In genomic region chr5:72234898-72235297, GRCh38 we compare ENCODE assay signal across 15 cellular contexts.
A peak's percentile ranks its signal among the peaks of the same experiment; 100 is the strongest.
DNase-seq lines count a peak whose midpoint lies in the region; ATAC-seq and TF ChIP-seq lines count a peak whose summit lies in the region.
"Had no signal": no experiment of that assay in that cellular context is flagged by ENCODE, and none has a peak within 500 bp of the region (broad histone marks: within the 10 kb centered on the region; RNA-seq: fewer than 3 reads in every experiment).

No MANE protein-coding gene starts in this region.

- no peak for DNase-seq in ascending aorta (ENCODE audit: low spot score in 2 of 2)
- no peak for DNase-seq in mesendoderm
- no peak for DNase-seq in hepatocyte (ENCODE audit: low spot score)
- DNase-seq in NCI-H2107 treated with DMSO at 0.1 percent for 48 hours (lab: John Stamatoyannopoulos, UW; ENCODE audit: unreplicated experiment) = no peak
- DNase-seq: anterior cingulate cortex, COR-L47, cortex of kidney, heart left ventricle, NCI-H146, pancreas had no signal

- H3K4me1 ChIP-seq in BLaER1 treated with 17β-estradiol and CSF1 and Interleukin-3, amounts not matched to agents 10 nM and 100 nM = peaks cover 14 to 36% (median 22%) of the 10 kb centered on the region in 10 experiments
- H3K4me1 ChIP-seq in KMS-11 (ENCODE audit: low read depth, poor library complexity, severe bottlenecking) = peaks cover 40% of the 10 kb centered on the region
- peaks cover 0 to 23% of the 10 kb centered on the region in 2 donors for H3K4me1 ChIP-seq in ascending aorta
- H3K4me1 ChIP-seq in mesendoderm (ENCODE audit: control insufficient read depth, low read depth, low read length) = no peaks in the 10 kb centered on the region
- no peaks in the 10 kb centered on the region for H3K4me1 ChIP-seq in hepatocyte (ENCODE audit: insufficient read depth)
- H3K4me1 ChIP-seq: pancreas had no signal

- H3K9me2 ChIP-seq in hepatocyte (replicated peaks; ENCODE audit: insufficient read depth) = no peaks in the 10 kb centered on the region

- H2BK120ac ChIP-seq in mesendoderm (ENCODE audit: low read depth, low read length) = no peak overlapping the region

- no peak overlapping the region for H2AFZ ChIP-seq in KMS-11 (ENCODE audit: low read depth)
- H2AFZ ChIP-seq in hepatocyte = no peak overlapping the region

- no peak overlapping the region for H4K5ac ChIP-seq in mesendoderm (ENCODE audit: low read length)

- no peaks in the 10 kb centered on the region for H3K79me2 ChIP-seq in KMS-11 (ENCODE audit: insufficient read depth, low read depth)
- no peaks in the 10 kb centered on the region for H3K79me2 ChIP-seq in mesendoderm (ENCODE audit: control insufficient read depth, insufficient read depth, low read length)
- peaks cover 3% of the 10 kb centered on the region for H3K79me2 ChIP-seq in hepatocyte

- H2BK15ac ChIP-seq in mesendoderm (replicated peaks; ENCODE audit: low read depth) = no peak overlapping the region

- no peak for ATAC-seq in HG02678 (IDR thresholded peaks at IDR 0.05; ENCODE audit: unreplicated experiment)
- ATAC-seq in HG03354 (IDR thresholded peaks at IDR 0.05; ENCODE audit: poor library complexity, severe bottlenecking, unreplicated experiment) = no peak

- H3K27ac ChIP-seq in BLaER1 treated with 17β-estradiol and CSF1 and Interleukin-3, amounts not matched to agents 10 nM and 100 nM = peak overlapping the region in 9 of 11 experiments; percentile 35 to 75 (median 50); a peak in 15 of 22 replicates
- H3K27ac ChIP-seq in KMS-11 (no peak overlapping the region), ascending aorta (peak overlapping the region; percentile 38 to 63), mesendoderm (ENCODE audit: low read depth, low read length) (no peak overlapping the region), hepatocyte (no peak overlapping the region)
- H3K27ac ChIP-seq: pancreas had no signal

- H4K20me1 ChIP-seq in BLaER1 treated with 17β-estradiol and CSF1 and Interleukin-3, amounts not matched to agents 10 nM and 100 nM = peaks cover 0 to 7% (median 0%) of the 10 kb centered on the region in 11 experiments; a peak in 2 of 22 replicates
- H4K20me1 ChIP-seq in KMS-11 (ENCODE audit: insufficient read depth) (0 out of 2 replicates have a peak, but pooled peaks cover 3% of the 10 kb centered on the region), hepatocyte (ENCODE audit: insufficient read depth, poor library complexity, severe bottlenecking) (no peaks in the 10 kb centered on the region)

- no peaks in the 10 kb centered on the region for H3K27me3 ChIP-seq in BLaER1 treated with 17β-estradiol and CSF1 and Interleukin-3, amounts not matched to agents 10 nM and 100 nM
- H3K27me3 ChIP-seq in KMS-11 (ENCODE audit: insufficient read depth, low read depth) (no peaks in the 10 kb centered on the region), ascending aorta (no peaks in the 10 kb centered on the region), mesendoderm (ENCODE audit: insufficient read depth, low read length, poor library complexity) (no peaks in the 10 kb centered on the region), hepatocyte (no peaks in the 10 kb centered on the region)
- H3K27me3 ChIP-seq: heart left ventricle, pancreas had no signal

- TF ChIP-seq CTCF in KMS-11 (conservative IDR thresholded peaks at IDR 0.05; ENCODE audit: low read depth, low read length) (no peak), ascending aorta (IDR thresholded peaks at IDR 0.05) (no peak), hepatocyte (IDR thresholded peaks at IDR 0.05; ENCODE audit: poor library complexity) (no peak)

- H3K79me1 ChIP-seq in mesendoderm (ENCODE audit: low read length) = no peaks in the 10 kb centered on the region

- peak overlapping the region; percentile 39 for H3K18ac ChIP-seq in mesendoderm (ENCODE audit: low read length)

- no peaks in the 10 kb centered on the region for H3K9me3 ChIP-seq in BLaER1 treated with 17β-estradiol and CSF1 and Interleukin-3, amounts not matched to agents 10 nM and 100 nM (replicated peaks in 1 of 11)
- no peaks in the 10 kb centered on the region for H3K9me3 ChIP-seq in ascending aorta
- H3K9me3 ChIP-seq in hepatocyte (ENCODE audit: low read depth) = no peaks in the 10 kb centered on the region
- H3K9me3 ChIP-seq: heart left ventricle, pancreas had no signal

- peak overlapping the region in 1 of 11 experiments; percentile 55; a peak in 1 of 22 replicates for H3K9ac ChIP-seq in BLaER1 treated with 17β-estradiol and CSF1 and Interleukin-3, amounts not matched to agents 10 nM and 100 nM
- H3K9ac ChIP-seq in KMS-11 (no peak overlapping the region), mesendoderm (ENCODE audit: low read length) (no peak overlapping the region)

- H3K4me3 ChIP-seq in BLaER1 treated with 17β-estradiol and CSF1 and Interleukin-3, amounts not matched to agents 10 nM and 100 nM = no peak overlapping the region
- H3K4me3 ChIP-seq in KMS-11 (IDR thresholded peaks at IDR 0.05; ENCODE audit: insufficient read depth, low read depth, low read length) (no peak overlapping the region), ascending aorta (no peak overlapping the region), mesendoderm (ENCODE audit: low read length) (no peak overlapping the region), hepatocyte (no peak overlapping the region)
- H3K4me3 ChIP-seq: heart left ventricle, pancreas, skin epidermis had no signal

- H3K23ac ChIP-seq in mesendoderm (ENCODE audit: low read length) = no peak overlapping the region

- no peak overlapping the region for H4K8ac ChIP-seq in mesendoderm (ENCODE audit: low read depth, low read length)

- WGBS in mesendoderm (ENCODE audit: extremely low coverage, insufficient coverage, low lambda C conversion rate) = no CpG with 5 or more reads among the region's 1 CpG
- WGBS in hepatocyte (ENCODE audit: low lambda C conversion rate, missing lambda C conversion rate) = 94% methylated on average over 1 of the region's 1 CpG

- peak overlapping the region in 8 of 11 experiments; percentile 15 to 52 (median 38); a peak in 15 of 22 replicates for H3K4me2 ChIP-seq in BLaER1 treated with 17β-estradiol and CSF1 and Interleukin-3, amounts not matched to agents 10 nM and 100 nM
- peak overlapping the region; percentile 6; the same call in 1 of the 2 replicates for H3K4me2 ChIP-seq in KMS-11
- H3K4me2 ChIP-seq in mesendoderm (ENCODE audit: low read length) = no peak overlapping the region
- H3K4me2 ChIP-seq in hepatocyte = no peak overlapping the region

- H2AK5ac ChIP-seq in mesendoderm (ENCODE audit: low read length) = no peak overlapping the region

- peaks cover 49 to 90% (median 73%) of the 10 kb centered on the region in 11 experiments for H3K36me3 ChIP-seq in BLaER1 treated with 17β-estradiol and CSF1 and Interleukin-3, amounts not matched to agents 10 nM and 100 nM
- H3K36me3 ChIP-seq in KMS-11 (ENCODE audit: insufficient read depth) (no peaks in the 10 kb centered on the region), ascending aorta (peaks cover 0 to 9% of the 10 kb centered on the region in 2 donors), mesendoderm (ENCODE audit: control insufficient read depth, insufficient read depth, low read length) (no peaks in the 10 kb centered on the region), hepatocyte (replicated peaks; ENCODE audit: insufficient read depth, low read depth) (no peaks in the 10 kb centered on the region)

- intact Hi-C loops in ascending aorta (cut with DNase I) = no loop called here

- H3K56ac ChIP-seq in mesendoderm (ENCODE audit: low read length) = no peak overlapping the region

- H3K4ac ChIP-seq in mesendoderm (ENCODE audit: low read depth, low read length) = no peak overlapping the region

- H2BK5ac ChIP-seq in mesendoderm (ENCODE audit: low read length) = no peak overlapping the region

Comparison
In these comparisons a context has a peak if more than half of its experiments do, and no peak if none do; other contexts are left out.
1. H3K27ac ChIP-seq: peak in BLaER1 treated with 17β-estradiol and CSF1 and Interleukin-3, amounts not matched to agents 10 nM and 100 nM (9 of 11) and ascending aorta (2 of 2); none in KMS-11 (single experiment), mesendoderm (single experiment) and hepatocyte (single experiment).
2. H3K4me2 ChIP-seq: peak in BLaER1 treated with 17β-estradiol and CSF1 and Interleukin-3, amounts not matched to agents 10 nM and 100 nM (8 of 11) and KMS-11 (single experiment); none in mesendoderm (single experiment) and hepatocyte (single experiment).